In the genomic region with DNA sequence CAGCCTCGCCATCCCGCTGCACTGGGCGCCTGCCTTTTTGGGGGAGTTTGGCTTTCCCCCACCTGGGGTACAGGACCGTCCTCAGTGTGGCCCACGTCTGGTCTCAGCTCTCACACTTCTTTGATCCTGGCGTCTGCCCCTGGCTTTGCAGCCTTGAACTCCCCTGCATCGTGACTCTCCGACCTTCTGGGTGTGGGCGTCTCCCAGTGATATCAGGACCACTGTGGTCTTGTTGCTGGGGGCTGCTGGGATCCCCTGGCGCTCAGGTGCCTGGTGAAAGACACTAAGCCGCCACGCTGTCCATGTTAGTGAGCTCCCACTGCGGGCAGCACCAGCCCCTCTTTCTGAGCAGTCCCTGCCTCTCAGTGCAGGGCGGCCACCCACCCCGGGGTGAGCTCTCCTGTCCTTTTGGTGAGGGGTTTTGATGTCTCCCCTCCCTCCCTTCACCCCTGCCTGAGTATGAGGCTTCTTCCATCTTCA, we compare ENCODE assay signal across 8 cellular contexts. TPM values are rescaled to one million over a fixed set of nuclear protein-coding genes. Genes with fewer than 3 reads are reported as not detected.
DNase-seq lines count a peak whose midpoint lies in the region; ATAC-seq and TF ChIP-seq lines count a peak whose summit lies in the region.

No MANE protein-coding gene starts in this region.

- peak overlapping the region; percentile 89 to 94 (median 94) for H3K27ac Mint-ChIP-seq in CD4-positive, alpha-beta memory T cell
- H3K27ac Mint-ChIP-seq in osteocyte (ENCODE audit: unreplicated experiment) = peak overlapping the region; percentile 84

- peaks cover 36% of the 10 kb centered on the region for H3K36me3 ChIP-seq in CD4-positive, alpha-beta memory T cell (ENCODE audit: insufficient read depth, low read length)
- H3K36me3 ChIP-seq in RWPE2 (ENCODE audit: low read depth) (peaks cover 49% of the 10 kb centered on the region), endocrine pancreas (ENCODE audit: control insufficient read depth, insufficient read depth, low read length) (no peaks in the 10 kb centered on the region)

- H3K9me3 ChIP-seq in CD4-positive, alpha-beta memory T cell (ENCODE audit: control insufficient read depth in 1 of 2, low read length in 2 of 2) = no peaks in the 10 kb centered on the region
- H3K9me3 ChIP-seq in RWPE2 (ENCODE audit: severe bottlenecking) (no peaks in the 10 kb centered on the region), endocrine pancreas (ENCODE audit: control insufficient read depth, low read length) (no peaks in the 10 kb centered on the region)

- POLR2A ChIA-PET in CD4-positive, alpha-beta memory T cell (lab: Charles Lee; ENCODE audit: partially characterized antibody) = interaction anchor here (0.7 to 5.2 kb wide), 7 partner anchors 11 to 61 kb away, joined by 3 to 131 read pairs (median 46); a partner anchor contains a TSS

- intact Hi-C loops in CD4-positive, alpha-beta memory T cell (cut with micrococcal nuclease) = no loop called here

- peaks cover 47% of the 10 kb centered on the region for H3K4me1 ChIP-seq in CD4-positive, alpha-beta memory T cell (ENCODE audit: insufficient read depth, low read length)
- H3K4me1 ChIP-seq in RWPE2 (ENCODE audit: insufficient read depth, poor library complexity, severe bottlenecking) (peaks cover 3% of the 10 kb centered on the region), endocrine pancreas (ENCODE audit: control insufficient read depth, insufficient read depth, low read length) (peaks cover 7% of the 10 kb centered on the region)

- peaks cover 29 to 58% (median 44%) of the 10 kb centered on the region in 4 donors for H3K4me1 Mint-ChIP-seq in CD4-positive, alpha-beta memory T cell
- peaks cover 32% of the 10 kb centered on the region for H3K4me1 Mint-ChIP-seq in osteocyte (ENCODE audit: unreplicated experiment)

- peak overlapping the region; percentile 91 for H3K27ac ChIP-seq in CD4-positive, alpha-beta memory T cell (ENCODE audit: low read depth, low read length)
- no peak overlapping the region for H3K27ac ChIP-seq in RWPE2 (ENCODE audit: poor library complexity, severe bottlenecking)

- TF ChIP-seq CTCF in RWPE2 (IDR thresholded peaks at IDR 0.05; ENCODE audit: poor library complexity, severe bottlenecking) (no peak), osteocyte (IDR thresholded peaks at IDR 0.05) (no peak)

- ATAC-seq in RWPE2 (ENCODE audit: low read depth) (no peak), HG03439 (IDR thresholded peaks at IDR 0.05; ENCODE audit: unreplicated experiment) (no peak)

- no peaks in the 10 kb centered on the region for H3K27me3 Mint-ChIP-seq in CD4-positive, alpha-beta memory T cell
- peaks cover 5% of the 10 kb centered on the region for H3K27me3 Mint-ChIP-seq in osteocyte (ENCODE audit: unreplicated experiment)

- H3K36me3 Mint-ChIP-seq in CD4-positive, alpha-beta memory T cell = peaks cover 19 to 36% of the 10 kb centered on the region in 2 donors
- peaks cover 6% of the 10 kb centered on the region for H3K36me3 Mint-ChIP-seq in osteocyte (ENCODE audit: unreplicated experiment)

- peak overlapping the region; percentile 83 to 92 (median 88) for H3K4me3 Mint-ChIP-seq in CD4-positive, alpha-beta memory T cell
- peak overlapping the region; percentile 84 for H3K4me3 Mint-ChIP-seq in osteocyte (ENCODE audit: unreplicated experiment)

- DNase-seq in CD4-positive, alpha-beta memory T cell = peak in 1 of 5 donors; percentile 46
- no peak for DNase-seq in RWPE2 (ENCODE audit: low spot score)
- DNase-seq in osteocyte (ENCODE audit: extremely low spot score, unreplicated experiment) = no peak
- DNase-seq in HCEC 1CT = no peak
- no peak for DNase-seq in GOT3 (lab: John Stamatoyannopoulos, UW)
- no peak for DNase-seq in SKM-1 treated with dmso at 0.1 percent for 144 hours (lab: John Stamatoyannopoulos, UW; ENCODE audit: unreplicated experiment)

- peak overlapping the region; percentile 36 to 73 for H3K4me3 ChIP-seq in CD4-positive, alpha-beta memory T cell (ENCODE audit: low read length in 2 of 2)
- H3K4me3 ChIP-seq in RWPE2 (ENCODE audit: severe bottlenecking) (peak overlapping the region; percentile 78), endocrine pancreas (ENCODE audit: control insufficient read depth, insufficient read depth, low read length) (no peak overlapping the region)

- H3K27me3 ChIP-seq in CD4-positive, alpha-beta memory T cell (ENCODE audit: insufficient read depth, low read length) = no peaks in the 10 kb centered on the region
- H3K27me3 ChIP-seq in RWPE2 (ENCODE audit: insufficient read depth, poor library complexity, severe bottlenecking) (no peaks in the 10 kb centered on the region), endocrine pancreas (ENCODE audit: control insufficient read depth, insufficient read depth, low read length) (no peaks in the 10 kb centered on the region)

- H3K9me3 Mint-ChIP-seq in CD4-positive, alpha-beta memory T cell = no peaks in the 10 kb centered on the region
- no peaks in the 10 kb centered on the region for H3K9me3 Mint-ChIP-seq in osteocyte (ENCODE audit: unreplicated experiment)

- CTCF ChIA-PET in CD4-positive, alpha-beta memory T cell (lab: Charles Lee; ENCODE audit: partially characterized antibody) = no interaction called here

- H3K9ac ChIP-seq in endocrine pancreas (ENCODE audit: control insufficient read depth, insufficient read depth, low read length) = peak overlapping the region; percentile 0

RNA-seq across cellular contexts. Expression of a gene that starts 1.3 kb away (rescaled TPM):
- total RNA-seq in CD4-positive, alpha-beta memory T cell = 10 to 100 TPM; 80.0 to 82.3 TPM
- polyA plus RNA-seq in CD4-positive, alpha-beta memory T cell = 10 to 100 TPM in 1 of 2 donors, 1 to 10 TPM in 1; 3.3 to 21.0 TPM
- total RNA-seq in osteocyte = 47.1 and 50.5 TPM in 2 replicates

RNA-seq across cellular contexts. Expression of a gene that starts 20.7 kb away (rescaled TPM):
- 10 to 100 TPM; 19.6 to 22.7 TPM for total RNA-seq in CD4-positive, alpha-beta memory T cell
- 10 to 100 TPM in 1 of 2 donors, 1 to 10 TPM in 1; 9.9 to 18.1 TPM for polyA plus RNA-seq in CD4-positive, alpha-beta memory T cell
- 5.6 and 7.1 TPM in 2 replicates for total RNA-seq in osteocyte

RNA-seq across cellular contexts. Expression of a gene that starts 23.3 kb away (rescaled TPM):
- total RNA-seq in CD4-positive, alpha-beta memory T cell = 10 to 100 TPM; 77.6 to 80.0 TPM
- polyA plus RNA-seq in CD4-positive, alpha-beta memory T cell = 10 to 100 TPM; 73.0 to 79.0 TPM
- 68.4 and 68.9 TPM in 2 replicates for total RNA-seq in osteocyte

RNA-seq across cellular contexts. Expression of a gene that starts 23.4 kb away (rescaled TPM):
- total RNA-seq in CD4-positive, alpha-beta memory T cell = 10 to 100 TPM; 17.2 to 19.0 TPM
- polyA plus RNA-seq in CD4-positive, alpha-beta memory T cell = 10 to 100 TPM; 17.6 to 31.0 TPM
- total RNA-seq in osteocyte = 28.1 and 29.4 TPM in 2 replicates

RNA-seq across cellular contexts. Expression of a gene that starts 34.1 kb away (rescaled TPM):
- 1 to 10 TPM in 1 of 2 experiments, under 1 TPM in 1; 0.61 to 1.1 TPM for total RNA-seq in CD4-positive, alpha-beta memory T cell
- polyA plus RNA-seq in CD4-positive, alpha-beta memory T cell = 1 to 10 TPM in 1 of 2 donors, under 1 TPM in 1; 0.71 to 3.3 TPM
- 2.0 and 2.7 TPM in 2 replicates for total RNA-seq in osteocyte
